In the genomic region with DNA sequence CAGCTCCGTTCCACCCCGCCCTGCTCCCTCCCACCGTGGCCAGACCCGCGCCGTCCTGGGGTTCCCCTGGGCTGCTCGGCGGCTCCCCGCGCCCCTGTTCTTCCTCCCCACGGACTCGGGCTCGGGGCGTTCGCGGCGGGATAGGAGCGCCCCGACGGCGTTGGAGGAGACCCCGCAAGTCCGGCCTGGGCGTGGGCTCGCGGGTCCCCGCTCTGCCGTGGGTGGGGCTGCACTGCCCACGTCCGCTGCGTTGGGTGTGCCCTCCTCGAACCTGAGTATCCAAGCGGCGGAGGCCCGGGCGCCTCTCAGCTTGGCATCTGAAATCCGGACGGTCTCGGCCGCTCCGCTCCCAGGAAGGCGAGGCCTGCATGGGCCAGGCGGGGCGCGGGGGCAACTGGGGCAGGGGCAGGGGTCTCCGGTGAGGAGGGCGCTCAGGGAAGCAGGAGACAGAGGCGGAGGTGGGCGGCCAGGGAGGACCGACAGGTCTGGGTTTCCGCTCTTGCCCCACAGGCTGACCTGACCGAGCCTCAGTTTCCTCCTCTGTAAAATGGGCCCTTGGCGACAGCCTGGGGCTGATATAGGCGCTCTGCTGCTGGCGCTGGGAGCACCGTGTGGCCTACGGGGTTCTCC, we compare ENCODE assay signal across 25 cellular contexts. TPM values are rescaled to one million over a fixed set of nuclear protein-coding genes. Genes with fewer than 3 reads are reported as not detected.
DNase-seq lines count a peak whose midpoint lies in the region; ATAC-seq, FAIRE-seq and TF ChIP-seq lines count a peak whose summit lies in the region.
"Had no signal": no experiment of that assay in that cellular context is flagged by ENCODE, and none has a peak within 500 bp of the region (broad histone marks: within the 10 kb centered on the region; RNA-seq: fewer than 3 reads in every experiment).

No MANE protein-coding gene starts in this region.

- H4K20me1 ChIP-seq in BLaER1 = peaks cover 34% of the 10 kb centered on the region
- no peaks in the 10 kb centered on the region for H4K20me1 ChIP-seq in K562 (replicated peaks; ENCODE audit: control insufficient read depth, insufficient read depth, low read length)

- no peak overlapping the region for H3K4ac ChIP-seq in mesendoderm (ENCODE audit: low read depth, low read length)

- TF ChIP-seq EP300 in K562 (IDR thresholded peaks at IDR 0.05; ENCODE audit: low read length) = no peak

- no peak for TF ChIP-seq RAD21 in K562 (CRISPR knock-in tag; conservative IDR thresholded peaks at IDR 0.05 in 1 of 2, IDR thresholded peaks at IDR 0.05 in 1 of 2)

- CTCF ChIA-PET in K562 (lab: Yijun Ruan, JAX; ENCODE audit: low intra/inter-chr PET ratio) = no interaction called here
- CTCF ChIA-PET in MCF 10A (lab: Yijun Ruan, JAX) = no interaction called here

- H3K9me3 ChIP-seq in BLaER1 (no peaks in the 10 kb centered on the region), K562 (replicated peaks; ENCODE audit: control insufficient read depth, insufficient read depth, low read depth, low read length) (no peaks in the 10 kb centered on the region)
- H3K9me3 ChIP-seq: neutrophil, psoas muscle, thoracic aorta had no signal

- H3K27me3 ChIP-seq in BLaER1 (peaks cover 6% of the 10 kb centered on the region; the same call in 1 of the 2 replicates), K562 (ENCODE audit: control insufficient read depth in 2 of 2, insufficient read depth in 2 of 2, low read length in 2 of 2) (0 out of 5 replicates have a peak, but pooled peaks cover 0 to 4% of the 10 kb centered on the region in 2 experiments), mesendoderm (ENCODE audit: insufficient read depth, low read length, poor library complexity) (no peaks in the 10 kb centered on the region)

- 0 out of 2 replicates have a peak overlapping the region, but pooled peaks have one; percentile 33 for H3K4me3 ChIP-seq in BLaER1
- H3K4me3 ChIP-seq in K562 = no peak overlapping the region
- no peak overlapping the region for H3K4me3 ChIP-seq in mesendoderm (ENCODE audit: low read length)
- H3K4me3 ChIP-seq: coronary artery, psoas muscle, thoracic aorta had no signal

- peak; percentile 12 for DNase-seq in AG20443 (ENCODE audit: low spot score)
- DNase-seq in K562 (ENCODE audit: extremely low read depth in 1 of 4, low spot score in 3 of 4) = no peak
- DNase-seq in mesendoderm = no peak
- DNase-seq in effector CD8-positive, alpha-beta T cell (lab: John Stamatoyannopoulos, UW) = no peak
- no peak for DNase-seq in MCF 10A (ENCODE audit: unreplicated experiment)
- no peak for DNase-seq in activated T-cell treated with anti-CD3 and anti-CD28 coated beads, Interleukin-2, amount 50 U/mL, for 4 hours
- DNase-seq in RKO (ENCODE audit: low spot score) = no peak
- DNase-seq: activated CD4-positive, alpha-beta T cell treated with anti-CD3 and anti-CD28 coated beads, Interleukin-2, amount 10 ng/mL, durations not matched to agents 24 days and 14 days; CD8-positive, alpha-beta T cell; effector memory CD8-positive, alpha-beta T cell; erythroblast; mesenchymal stem cell; NCI-H446 treated with DMSO at 0.1 percent for 48 hours; NCI-H82; psoas muscle; stimulated activated naive CD8-positive, alpha-beta T cell treated with anti-CD3 and anti-CD28 coated beads, Interleukin-15, Interleukin-2, amounts not matched to agents 100 U/mL and 50 U/mL, for 24 hours; T-helper 9 cell had no signal

- H2AK5ac ChIP-seq in mesendoderm (ENCODE audit: low read length) = no peak overlapping the region

- H3K27ac ChIP-seq in BLaER1 = no peak overlapping the region
- no peak overlapping the region for H3K27ac ChIP-seq in K562 (ENCODE audit: extremely low read depth, low read depth, low read length)
- H3K27ac ChIP-seq in mesendoderm (ENCODE audit: low read depth, low read length) = no peak overlapping the region
- H3K27ac ChIP-seq: coronary artery, neutrophil, psoas muscle, thoracic aorta, VCaP had no signal

- H3K36me3 ChIP-seq in BLaER1 (peaks cover 13% of the 10 kb centered on the region), K562 (ENCODE audit: control insufficient read depth, insufficient read depth, low read length) (no peaks in the 10 kb centered on the region), mesendoderm (ENCODE audit: control insufficient read depth, insufficient read depth, low read length) (no peaks in the 10 kb centered on the region)
- H3K36me3 ChIP-seq: neutrophil, thoracic aorta had no signal

- H3K4me1 ChIP-seq in BLaER1 = peaks cover 47% of the 10 kb centered on the region
- H3K4me1 ChIP-seq in K562 (replicated peaks in 1 of 2; ENCODE audit: control insufficient read depth in 2 of 2, insufficient read depth in 2 of 2, low read length in 2 of 2) = peaks cover 0 to 50% of the 10 kb centered on the region in 2 experiments; a peak in 2 of 5 replicates
- no peaks in the 10 kb centered on the region for H3K4me1 ChIP-seq in mesendoderm (ENCODE audit: control insufficient read depth, low read depth, low read length)

- no peak for ATAC-seq in K562
- ATAC-seq in activated T-cell treated with anti-CD3 and anti-CD28 coated beads, Interleukin-2, amount 50 U/mL, for 4 hours = no peak
- ATAC-seq: activated naive CD4-positive, alpha-beta T cell treated with anti-CD3 and anti-CD28 coated beads, Interleukin-2, amount 50 U/mL, for 72 hours; activated T-helper 17 cell treated with anti-CD3 and anti-CD28 coated beads, Interleukin-2, amount 50 U/mL, for 72 hours; CD8-positive, alpha-beta T cell; effector memory CD8-positive, alpha-beta T cell; psoas muscle; stimulated activated naive CD8-positive, alpha-beta T cell treated with anti-CD3 and anti-CD28 coated beads, Interleukin-15, Interleukin-2, amounts not matched to agents 100 U/mL and 50 U/mL, for 24 hours had no signal

- peak overlapping the region; percentile 25 for H3K56ac ChIP-seq in mesendoderm (ENCODE audit: low read length)

- H3K23ac ChIP-seq in mesendoderm (ENCODE audit: low read length) = no peak overlapping the region

- H3K9ac ChIP-seq in BLaER1 (0 out of 2 replicates have a peak overlapping the region, but pooled peaks have one; percentile 15), K562 (ENCODE audit: insufficient read depth in 1 of 2, low read depth in 2 of 2, low read length in 2 of 2) (no peak overlapping the region), mesendoderm (ENCODE audit: low read length) (no peak overlapping the region)

- no peak for TF ChIP-seq CTCF in K562 (IDR thresholded peaks at IDR 0.05 in 2 of 3, conservative IDR thresholded peaks at IDR 0.05 in 1 of 3; ENCODE audit: insufficient read depth in 2 of 3, low read depth in 1 of 3, low read length in 3 of 3)
- TF ChIP-seq CTCF in MCF 10A (IDR thresholded peaks at IDR 0.05; ENCODE audit: unreplicated experiment) = no peak

- no peak overlapping the region for H2AFZ ChIP-seq in K562 (ENCODE audit: low read depth, low read length)

- no peak overlapping the region for H3K27ac Mint-ChIP-seq in MCF 10A (ENCODE audit: low read depth, unreplicated experiment)
- H3K27ac Mint-ChIP-seq: activated CD4-positive, alpha-beta T cell treated with anti-CD3 and anti-CD28 coated beads, Interleukin-2, amount 10 ng/mL, durations not matched to agents 24 days and 14 days; activated naive CD4-positive, alpha-beta T cell treated with anti-CD3 and anti-CD28 coated beads, Interleukin-2, amount 50 U/mL, for 72 hours; activated T-helper 17 cell treated with anti-CD3 and anti-CD28 coated beads, Interleukin-2, amount 50 U/mL, for 72 hours; CD8-positive, alpha-beta T cell; effector memory CD8-positive, alpha-beta T cell had no signal

- no peak overlapping the region for H2BK15ac ChIP-seq in mesendoderm (replicated peaks; ENCODE audit: low read depth)

- no TSS peak for BruUV-seq in K562 (replicated peaks; lab: Mats Ljungman, UMichigan)
- no TSS peak for BruUV-seq in MCF 10A (replicated peaks; lab: Mats Ljungman, UMichigan)

- no peak overlapping the region for H2BK120ac ChIP-seq in mesendoderm (ENCODE audit: low read depth, low read length)

- peak overlapping the region; percentile 91 for H3K4me2 ChIP-seq in BLaER1
- no peak overlapping the region for H3K4me2 ChIP-seq in K562 (ENCODE audit: insufficient read depth, low read length)
- no peak overlapping the region for H3K4me2 ChIP-seq in mesendoderm (ENCODE audit: low read length)

- no peaks in the 10 kb centered on the region for H3K79me1 ChIP-seq in mesendoderm (ENCODE audit: low read length)

- H2BK5ac ChIP-seq in mesendoderm (ENCODE audit: low read length) = no peak overlapping the region

- intact Hi-C loops in K562 (cut with micrococcal nuclease) = no loop called here
- intact Hi-C loops in MCF 10A (cut with micrococcal nuclease) = no loop called here

- no peak overlapping the region for H4K8ac ChIP-seq in mesendoderm (ENCODE audit: low read depth, low read length)

- no peak overlapping the region for H3K4me3 Mint-ChIP-seq in MCF 10A (ENCODE audit: unreplicated experiment)
- H3K4me3 Mint-ChIP-seq in activated T-cell treated with anti-CD3 and anti-CD28 coated beads, Interleukin-2, amount 50 U/mL, for 4 hours = no peak overlapping the region
- H3K4me3 Mint-ChIP-seq: activated CD4-positive, alpha-beta T cell treated with anti-CD3 and anti-CD28 coated beads, Interleukin-2, amount 10 ng/mL, durations not matched to agents 24 days and 14 days; activated T-helper 17 cell treated with anti-CD3 and anti-CD28 coated beads, Interleukin-2, amount 50 U/mL, for 72 hours; CD8-positive, alpha-beta T cell; effector memory CD8-positive, alpha-beta T cell had no signal

- no peak for FAIRE-seq in K562 (lab: Jason Lieb, UNC)
- FAIRE-seq: bronchial epithelial cell had no signal

- no peak overlapping the region for H4K5ac ChIP-seq in mesendoderm (ENCODE audit: low read length)

- H3K79me2 ChIP-seq in K562 (ENCODE audit: control insufficient read depth, insufficient read depth, low read length) (no peaks in the 10 kb centered on the region), mesendoderm (ENCODE audit: control insufficient read depth, insufficient read depth, low read length) (no peaks in the 10 kb centered on the region)

- TF ChIP-seq POLR2A in K562 (conservative IDR thresholded peaks at IDR 0.05) = no peak

- H3K27me3 Mint-ChIP-seq in MCF 10A (ENCODE audit: insufficient read depth, unreplicated experiment) = no peaks in the 10 kb centered on the region
- peaks cover 40% of the 10 kb centered on the region for H3K27me3 Mint-ChIP-seq in activated T-cell treated with anti-CD3 and anti-CD28 coated beads, Interleukin-2, amount 50 U/mL, for 4 hours (ENCODE audit: low read depth)

- H3K4me1 Mint-ChIP-seq in MCF 10A (ENCODE audit: insufficient read depth, unreplicated experiment) = peaks cover 13% of the 10 kb centered on the region
- H3K4me1 Mint-ChIP-seq in activated T-cell treated with anti-CD3 and anti-CD28 coated beads, Interleukin-2, amount 50 U/mL, for 4 hours (ENCODE audit: low read depth) = no peaks in the 10 kb centered on the region
- H3K4me1 Mint-ChIP-seq: activated T-helper 17 cell treated with anti-CD3 and anti-CD28 coated beads, Interleukin-2, amount 50 U/mL, for 72 hours had no signal

- POLR2A ChIA-PET in K562 (lab: Yijun Ruan, JAX) (no interaction called here), MCF 10A (lab: Yijun Ruan, JAX) (no interaction called here)

- in situ Hi-C loops in K562 (cut with MboI) = no loop called here

- WGBS in K562 (ENCODE audit: insufficient coverage, low coverage, missing lambda C conversion rate) = 61% methylated on average over 14 of the region's 57 CpGs
- no CpG with 5 or more reads among the region's 57 CpGs for WGBS in mesendoderm (ENCODE audit: extremely low coverage, insufficient coverage, low lambda C conversion rate)

- H3K18ac ChIP-seq in mesendoderm (ENCODE audit: low read length) = no peak overlapping the region

- no peaks in the 10 kb centered on the region for H3K9me1 ChIP-seq in K562 (ENCODE audit: control insufficient read depth, insufficient read depth, low read length)

- no peaks in the 10 kb centered on the region for H3K36me3 Mint-ChIP-seq in MCF 10A (ENCODE audit: insufficient read depth, unreplicated experiment)
- H3K36me3 Mint-ChIP-seq in activated T-cell treated with anti-CD3 and anti-CD28 coated beads, Interleukin-2, amount 50 U/mL, for 4 hours (ENCODE audit: insufficient read depth) = no peaks in the 10 kb centered on the region
- H3K36me3 Mint-ChIP-seq: activated naive CD4-positive, alpha-beta T cell treated with anti-CD3 and anti-CD28 coated beads, Interleukin-2, amount 50 U/mL, for 72 hours; CD8-positive, alpha-beta T cell had no signal

- H3K9me3 Mint-ChIP-seq in MCF 10A (ENCODE audit: unreplicated experiment) = no peaks in the 10 kb centered on the region
- no peaks in the 10 kb centered on the region for H3K9me3 Mint-ChIP-seq in activated T-cell treated with anti-CD3 and anti-CD28 coated beads, Interleukin-2, amount 50 U/mL, for 4 hours
- H3K9me3 Mint-ChIP-seq: activated CD4-positive, alpha-beta T cell treated with anti-CD3 and anti-CD28 coated beads, Interleukin-2, amount 10 ng/mL, durations not matched to agents 24 days and 14 days; activated naive CD4-positive, alpha-beta T cell treated with anti-CD3 and anti-CD28 coated beads, Interleukin-2, amount 50 U/mL, for 72 hours; activated T-helper 17 cell treated with anti-CD3 and anti-CD28 coated beads, Interleukin-2, amount 50 U/mL, for 72 hours; CD8-positive, alpha-beta T cell; effector memory CD8-positive, alpha-beta T cell had no signal

RNA-seq across cellular contexts. Expression of a gene that starts 12.0 kb away (rescaled TPM):
- total RNA-seq in K562 (2011; cell fraction: chromatin; rRNA removed; ENCODE audit: low replicate concordance) = 10.2 and 23.1 TPM in 2 replicates
- 12.9 and 15.8 TPM in 2 replicates for total RNA-seq in K562 (2011; cell fraction: nucleolus; rRNA removed)
- total RNA-seq in K562 (2011; cell fraction: nucleoplasm; rRNA removed) = 10.6 and 15.3 TPM in 2 replicates
- 3.8 and 5.3 TPM in 2 replicates for total RNA-seq in K562 (2014; rRNA removed)
- 0.62 and 0.67 TPM in 2 replicates for total RNA-seq in K562 (2014; rRNA removed; fragmentation: Illumina TruSeq; extraction: Trizol)
- total RNA-seq in K562 (2015; rRNA removed; fragmentation: Illumina TruSeq; extraction: Trizol) = 1.5 and 1.7 TPM in 2 replicates
- 9.5 and 11.0 TPM in 2 replicates for total RNA-seq in K562 (2021)
- 3.9 and 4.9 TPM in 2 replicates for polyA plus RNA-seq in K562 (2011; rRNA removed)
- 7.9 and 9.1 TPM in 2 replicates for polyA plus RNA-seq in K562 (2011; cell fraction: cytosol; rRNA removed)
- polyA plus RNA-seq in K562 (2011; cell fraction: nucleus; rRNA removed) = 19.1 and 19.2 TPM in 2 replicates
- 4.7 and 7.3 TPM in 2 replicates for polyA plus RNA-seq in K562 (2012)
- 1.5 and 3.1 TPM in 2 replicates for polyA plus RNA-seq in K562 (2014; fragmentation: Illumina TruSeq; extraction: Trizol)
- under 1 TPM; 0.06 to 0.07 TPM for polyA plus RNA-seq in K562 (2014; fragmentation: Nextera tagmentation; extraction: Ambion mirVana)
- 2.9 and 3.7 TPM in 2 replicates for polyA plus RNA-seq in K562 (2014; rRNA removed)
- 39.8 and 58.5 TPM in 2 replicates for polyA minus RNA-seq in K562 (2011; rRNA and poly(A)+ RNA removed)
- 7.1 and 7.3 TPM in 2 replicates for polyA minus RNA-seq in K562 (2011; cell fraction: cytosol; rRNA and poly(A)+ RNA removed)
- 4.3 TPM in 2 replicates for polyA minus RNA-seq in K562 (2011; cell fraction: nucleus; rRNA and poly(A)+ RNA removed)
- 1.2 TPM for polyA plus RNA-seq in mesendoderm (2013, experiment 1 of 2)
- 1.2 TPM for polyA plus RNA-seq in mesendoderm (2013, experiment 2 of 2)
- 0.79 and 0.93 TPM in 2 replicates for total RNA-seq in MCF 10A (2022)
- total RNA-seq in activated T-cell treated with anti-CD3 and anti-CD28 coated beads, Interleukin-2, amount 50 U/mL, for 4 hours = 1 to 10 TPM in 1 of 3 donors, under 1 TPM in 2; 0.71 to 1.2 (median 0.82) TPM
- total RNA-seq: bronchial epithelial cell had no signal

RNA-seq across cellular contexts. Expression of a gene that starts 38.4 kb away (rescaled TPM):
- total RNA-seq in K562 (2011; cell fraction: chromatin; rRNA removed; ENCODE audit: low replicate concordance) = 38.8 and 78.3 TPM in 2 replicates
- 62.0 and 74.4 TPM in 2 replicates for total RNA-seq in K562 (2011; cell fraction: nucleolus; rRNA removed)
- 44.5 and 47.7 TPM in 2 replicates for total RNA-seq in K562 (2011; cell fraction: nucleoplasm; rRNA removed)
- total RNA-seq in K562 (2014; rRNA removed) (29.1 and 33.3 TPM in 2 replicates), K562 (2014; rRNA removed; fragmentation: Illumina TruSeq; extraction: Trizol) (10.6 and 12.0 TPM in 2 replicates), K562 (2015; rRNA removed; fragmentation: Illumina TruSeq; extraction: Trizol) (16.4 and 18.9 TPM in 2 replicates), K562 (2021) (59.6 and 63.0 TPM in 2 replicates), MCF 10A (2022) (30.1 and 36.2 TPM in 2 replicates)
- polyA plus RNA-seq in K562 (2011; rRNA removed) (12.9 and 28.3 TPM in 2 replicates), K562 (2014; fragmentation: Illumina TruSeq; extraction: Trizol) (14.8 and 32.1 TPM in 2 replicates), K562 (2014; fragmentation: Nextera tagmentation; extraction: Ambion mirVana) (1 to 10 TPM in 1 of 2 experiments, under 1 TPM in 1; 0.76 to 1.4 TPM), K562 (2014; rRNA removed) (33.6 and 36.5 TPM in 2 replicates)
- polyA plus RNA-seq in K562 (2011; cell fraction: cytosol; rRNA removed) = 19.0 and 31.9 TPM in 2 replicates
- polyA plus RNA-seq in K562 (2011; cell fraction: nucleus; rRNA removed) = 59.7 and 83.0 TPM in 2 replicates
- 44.5 and 46.5 TPM in 2 replicates for polyA plus RNA-seq in K562 (2012)
- polyA minus RNA-seq in K562 (2011; rRNA and poly(A)+ RNA removed) = 7.8 and 9.9 TPM in 2 replicates
- polyA minus RNA-seq in K562 (2011; cell fraction: cytosol; rRNA and poly(A)+ RNA removed) = 26.9 and 38.7 TPM in 2 replicates
- polyA minus RNA-seq in K562 (2011; cell fraction: nucleus; rRNA and poly(A)+ RNA removed) = 48.3 and 117 TPM in 2 replicates
- 40.5 TPM for polyA plus RNA-seq in mesendoderm (2013, experiment 1 of 2)
- polyA plus RNA-seq in mesendoderm (2013, experiment 2 of 2) = 39.0 TPM
- total RNA-seq in activated T-cell treated with anti-CD3 and anti-CD28 coated beads, Interleukin-2, amount 50 U/mL, for 4 hours = 10 to 100 TPM; 58.1 to 62.5 (median 59.8) TPM
